In genomic region chr1:221724931-221725605, GRCh38 we compare ENCODE assay signal across 9 cellular contexts. TPM values are rescaled to one million over a fixed set of nuclear protein-coding genes. Genes with fewer than 3 reads are reported as not detected.
DNase-seq lines count a peak whose midpoint lies in the region; ATAC-seq, FAIRE-seq and TF ChIP-seq lines count a peak whose summit lies in the region.
"Had no signal": no experiment of that assay in that cellular context is flagged by ENCODE, and none has a peak within 500 bp of the region (broad histone marks: within the 10 kb centered on the region; RNA-seq: fewer than 3 reads in every experiment).

No MANE protein-coding gene starts in this region.

- H3K9ac ChIP-seq in HepG2 (ENCODE audit: insufficient read depth, low read depth, low read length) = no peak overlapping the region

- TF ChIP-seq RAD21 in HepG2 (CRISPR knock-in tag; IDR thresholded peaks at IDR 0.05) = no peak

- H3K4me1 ChIP-seq in right lobe of liver (peaks cover 0 to 75% (median 14%) of the 10 kb centered on the region in 4 donors), HepG2 (ENCODE audit: insufficient read depth, low read length) (peaks cover 1% of the 10 kb centered on the region)

- DNase-seq in right lobe of liver (peak in 1 of 3 donors; percentile 40), HepG2 (ENCODE audit: low spot score) (no peak), astrocyte of the spinal cord (ENCODE audit: low read depth, low spot score) (peak; percentile 71), left colon (no peak), GM10248 (ENCODE audit: extremely low spot score) (no peak), amniotic stem cell (lab: John Stamatoyannopoulos, UW) (no peak)
- DNase-seq in activated CD4-positive, CD25-positive, alpha-beta regulatory T cell (lab: John Stamatoyannopoulos, UW) = no peak
- DNase-seq: NCI-H510A had no signal

- H3K9me3 ChIP-seq in right lobe of liver (no peaks in the 10 kb centered on the region), HepG2 (ENCODE audit: low read length) (peaks cover 8% of the 10 kb centered on the region)

- POLR2A ChIA-PET in HepG2 (lab: Yijun Ruan, JAX) = no interaction called here
- POLR2A ChIA-PET in GM10248 (lab: Yijun Ruan, JAX) = interaction anchor here (0.8 to 3.2 kb wide), 4 partner anchors 8 to 17 kb away, joined by 3 to 11 read pairs (median 4); partner anchors contain the start of gene DUSP10

- intact Hi-C loops in right lobe of liver (cut with DNase I) = no loop called here
- intact Hi-C loops in HepG2 (cut with micrococcal nuclease; ENCODE audit: unreplicated experiment) = no loop called here
- intact Hi-C loops in left colon (cut with DNase I, micrococcal nuclease) = no loop called here

- H3K4me3 ChIP-seq in right lobe of liver = no peak overlapping the region
- no peak overlapping the region for H3K4me3 ChIP-seq in HepG2 (replicated peaks in 1 of 3; ENCODE audit: insufficient read depth in 1 of 3, low read depth in 2 of 3, low read length in 3 of 3)
- H3K4me3 ChIP-seq in astrocyte of the spinal cord (ENCODE audit: low read depth, low read length) = no peak overlapping the region

- WGBS in right lobe of liver (ENCODE audit: insufficient coverage, low coverage, low lambda C conversion rate, missing lambda C conversion rate) = 63% methylated on average over 4 of the region's 4 CpGs
- 96% methylated on average over 4 of the region's 4 CpGs for WGBS in HepG2 (ENCODE audit: low lambda C conversion rate)

- TF ChIP-seq EP300 in HepG2 (IDR thresholded peaks at IDR 0.05; ENCODE audit: low read depth in 2 of 2, low read length in 2 of 2) = no peak
- TF ChIP-seq EP300 in HepG2 (CRISPR knock-in tag; IDR thresholded peaks at IDR 0.05; ENCODE audit: borderline replicate concordance) = no peak

- CTCF ChIA-PET in HepG2 (lab: Yijun Ruan, JAX; ENCODE audit: low intra/inter-chr PET ratio, low total read pairs) = no interaction called here
- CTCF ChIA-PET in GM10248 (lab: Yijun Ruan, JAX) = interaction anchor here (0.9 to 12.2 kb wide), 6 partner anchors 9 to 740 kb away, joined by 3 to 93 read pairs (median 5); partner anchors contain the start of gene DUSP10

- no TSS peak for BruUV-seq in HepG2 (replicated peaks; lab: Mats Ljungman, UMichigan)

- H3K27ac ChIP-seq in right lobe of liver (no peak overlapping the region), HepG2 (ENCODE audit: extremely low read length, insufficient read depth, low read length) (no peak overlapping the region)

- H2AFZ ChIP-seq in HepG2 (ENCODE audit: low read length) = no peak overlapping the region

- H4K20me1 ChIP-seq in HepG2 (ENCODE audit: insufficient read depth, low read length) = no peaks in the 10 kb centered on the region

- TF ChIP-seq CTCF in right lobe of liver (IDR thresholded peaks at IDR 0.05) (no peak), HepG2 (CRISPR knock-in tag; IDR thresholded peaks at IDR 0.05) (no peak), astrocyte of the spinal cord (IDR thresholded peaks at IDR 0.05; ENCODE audit: low read depth, low read length) (no peak), GM10248 (IDR thresholded peaks at IDR 0.05; ENCODE audit: control extremely low read depth, extremely low read depth, low read depth, missing control alignments) (no peak)

- TF ChIP-seq POLR2A in right lobe of liver (IDR thresholded peaks at IDR 0.05) (no peak), HepG2 (IDR thresholded peaks at IDR 0.05; ENCODE audit: insufficient read depth in 1 of 2, low read depth in 2 of 2, low read length in 2 of 2) (no peak)

- FAIRE-seq in HepG2 (lab: Jason Lieb, UNC) = no peak

- no peaks in the 10 kb centered on the region for H3K79me2 ChIP-seq in HepG2 (ENCODE audit: insufficient read depth, low read length)

- no peak overlapping the region for H3K4me2 ChIP-seq in HepG2 (ENCODE audit: low read depth, low read length)

- H3K36me3 ChIP-seq in right lobe of liver = no peaks in the 10 kb centered on the region
- no peaks in the 10 kb centered on the region for H3K36me3 ChIP-seq in HepG2 (replicated peaks in 1 of 2; ENCODE audit: control insufficient read depth in 1 of 2, insufficient read depth in 2 of 2, low read length in 2 of 2)

- peak; percentile 63 to 68 (median 67) for ATAC-seq in right lobe of liver
- ATAC-seq in HepG2 = no peak
- ATAC-seq in left colon = peak; percentile 32
- ATAC-seq in GM21576 (IDR thresholded peaks at IDR 0.05; ENCODE audit: unreplicated experiment) = no peak

- H3K27me3 ChIP-seq in right lobe of liver (no peaks in the 10 kb centered on the region), HepG2 (ENCODE audit: control insufficient read depth in 1 of 2, insufficient read depth in 2 of 2, low read length in 2 of 2) (no peaks in the 10 kb centered on the region)

- in situ Hi-C loops in HepG2 (cut with HindIII; ENCODE audit: extremely low pct_ligation_motif_present, low pct_unique_long_range_greater_than_20kb) = no loop called here
- in situ Hi-C loops in astrocyte of the spinal cord (cut with HindIII; ENCODE audit: low sequenced_read_pairs) = no loop called here

TF ChIP-seq in HepG2, 621 proteins besides CTCF, POLR2A, EP300 and RAD21:
- TF ChIP-seq ZNF564 (CRISPR knock-in tag; IDR thresholded peaks at IDR 0.05) (no peak), MED1 (CRISPR knock-in tag; IDR thresholded peaks at IDR 0.05) (no peak), ZNF552 (CRISPR knock-in tag; IDR thresholded peaks at IDR 0.05; ENCODE audit: borderline replicate concordance) (no peak), ZNF256 (CRISPR knock-in tag; conservative IDR thresholded peaks at IDR 0.05) (no peak), SMC3 (IDR thresholded peaks at IDR 0.05; ENCODE audit: low read length) (no peak), FLYWCH1 (CRISPR knock-in tag; IDR thresholded peaks at IDR 0.05) (no peak), SNAPC2 (CRISPR knock-in tag; IDR thresholded peaks at IDR 0.05) (no peak), ZNF451 (CRISPR knock-in tag; IDR thresholded peaks at IDR 0.05) (no peak), NBN (conservative IDR thresholded peaks at IDR 0.05) (no peak)

RNA-seq across cellular contexts. Expression of gene DUSP10, which starts 16.8 kb away (rescaled TPM):
- total RNA-seq in right lobe of liver (10 to 100 TPM in 5 of 6 experiments, 1 to 10 TPM in 1; 7.7 to 22.3 (median 16.3) TPM), HepG2 (2016; rRNA removed; fragmentation: Illumina TruSeq; extraction: Trizol) (2.1 and 2.5 TPM in 2 replicates), left colon (1 to 10 TPM; 3.3 to 5.2 TPM)
- total RNA-seq in HepG2 (2016; cell fraction: cytosol; rRNA removed; fragmentation: Illumina TruSeq; extraction: Trizol; ENCODE audit: low read depth) = 1.0 and 1.1 TPM in 2 replicates
- 2.7 and 2.8 TPM in 2 replicates for total RNA-seq in HepG2 (2016; cell fraction: insoluble cytoplasmic fraction; rRNA removed; fragmentation: Illumina TruSeq; extraction: Trizol)
- total RNA-seq in HepG2 (2016; cell fraction: membrane; rRNA removed; fragmentation: Illumina TruSeq; extraction: Trizol) = 1.8 and 2.0 TPM in 2 replicates
- total RNA-seq in HepG2 (2016; cell fraction: nucleus; rRNA removed; fragmentation: Illumina TruSeq; extraction: Trizol) = 3.2 and 3.5 TPM in 2 replicates
- polyA plus RNA-seq in HepG2 (2011; rRNA removed) = 4.2 and 4.4 TPM in 2 replicates
- polyA plus RNA-seq in HepG2 (2011; cell fraction: cytosol; rRNA removed) = 5.3 and 5.7 TPM in 2 replicates
- 6.2 and 6.9 TPM in 2 replicates for polyA plus RNA-seq in HepG2 (2011; cell fraction: nucleus; rRNA removed)
- 2.6 and 5.2 TPM in 2 replicates for polyA plus RNA-seq in HepG2 (2012)
- polyA plus RNA-seq in HepG2 (2016; cell fraction: cytosol; fragmentation: Illumina TruSeq; extraction: Trizol; ENCODE audit: low read depth) = 0.26 and 0.36 TPM in 2 replicates
- 2.8 and 3.3 TPM in 2 replicates for polyA plus RNA-seq in HepG2 (2016; cell fraction: insoluble cytoplasmic fraction; fragmentation: Illumina TruSeq; extraction: Trizol; ENCODE audit: low read depth)
- 1.2 and 1.3 TPM in 2 replicates for polyA plus RNA-seq in HepG2 (2016; cell fraction: membrane; fragmentation: Illumina TruSeq; extraction: Trizol; ENCODE audit: low read depth)
- 2.0 and 2.4 TPM in 2 replicates for polyA plus RNA-seq in HepG2 (2016; cell fraction: nucleus; fragmentation: Illumina TruSeq; extraction: Trizol; ENCODE audit: insufficient read depth, low read depth)
- 11.2 and 16.0 TPM in 2 replicates for polyA minus RNA-seq in HepG2 (2011; rRNA and poly(A)+ RNA removed; ENCODE audit: low replicate concordance)
- 2.7 and 3.9 TPM in 2 replicates for polyA minus RNA-seq in HepG2 (2011; cell fraction: cytosol; rRNA and poly(A)+ RNA removed)
- 13.1 and 15.4 TPM in 2 replicates for polyA minus RNA-seq in HepG2 (2011; cell fraction: nucleus; rRNA and poly(A)+ RNA removed)

Comparison
In these comparisons a context has a peak if more than half of its experiments do, and no peak if none do; other contexts are left out.
1. ATAC-seq: peak in right lobe of liver (4 of 4) and left colon (single experiment); none in HepG2 (single experiment) and GM21576 (single experiment).